8 cellular contexts compared by ENCODE assay signal in the genomic region with DNA sequence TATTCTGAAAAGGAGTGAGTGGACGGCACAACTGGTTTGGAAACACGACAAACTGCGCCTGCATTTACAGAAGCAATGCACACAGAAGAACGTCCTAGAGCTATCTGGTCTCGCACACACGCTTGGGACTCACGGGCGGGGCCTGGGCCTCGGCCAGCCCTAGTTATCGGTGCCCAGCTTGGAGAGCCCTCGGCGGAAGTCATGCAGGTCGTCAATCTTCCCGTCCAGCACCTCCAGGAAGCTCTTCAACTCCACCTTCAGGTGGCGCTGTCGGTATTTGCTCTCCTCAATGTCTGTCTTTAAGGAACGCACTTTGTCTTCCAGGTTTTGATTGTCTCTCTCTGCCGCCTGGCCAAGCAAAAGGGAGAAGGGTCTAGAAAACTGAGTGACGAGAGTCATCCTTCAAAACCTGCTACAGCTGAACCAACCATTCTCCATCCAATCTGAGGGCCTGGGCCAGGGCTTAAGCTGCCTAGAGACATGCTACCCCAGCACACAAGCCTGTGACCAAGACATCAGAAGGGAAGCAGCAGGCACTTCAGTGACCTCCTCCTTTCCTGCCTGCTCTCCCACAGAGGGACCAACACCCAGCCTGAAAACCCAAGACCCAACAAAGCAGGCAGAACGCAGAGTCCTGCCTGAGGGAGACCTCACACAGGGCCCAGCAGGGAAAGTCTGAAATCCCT. TPM values are rescaled to one million over a fixed set of nuclear protein-coding genes. Genes with fewer than 3 reads are reported as not detected.
DNase-seq lines count a peak whose midpoint lies in the region; ATAC-seq and TF ChIP-seq lines count a peak whose summit lies in the region.

No MANE protein-coding gene starts in this region.

- peak; percentile 72 for TF ChIP-seq CTCF in AG09309 (IDR thresholded peaks at IDR 0.05; ENCODE audit: control insufficient read depth, insufficient read depth, low read depth, low read length, missing control alignments)
- peak; percentile 72 for TF ChIP-seq CTCF in chondrocyte (IDR thresholded peaks at IDR 0.05)

- no peaks in the 10 kb centered on the region for H3K36me3 Mint-ChIP-seq in T-helper 1 cell treated with Interleukin-12 subunit alpha and Interleukin-12 subunit beta and Interleukin-4 antibody, amounts not matched to agents 30 μg/mL and 1 μg/mL, for 36 hours (ENCODE audit: low read depth)
- no peaks in the 10 kb centered on the region for H3K36me3 Mint-ChIP-seq in chondrocyte (ENCODE audit: low read depth)

- peaks cover 26% of the 10 kb centered on the region for H3K27me3 Mint-ChIP-seq in T-helper 1 cell treated with Interleukin-12 subunit alpha and Interleukin-12 subunit beta and Interleukin-4 antibody, amounts not matched to agents 30 μg/mL and 1 μg/mL, for 36 hours (ENCODE audit: low read depth)
- no peaks in the 10 kb centered on the region for H3K27me3 Mint-ChIP-seq in chondrocyte (ENCODE audit: low read depth)

- H3K4me3 Mint-ChIP-seq in T-helper 1 cell treated with Interleukin-12 subunit alpha and Interleukin-12 subunit beta and Interleukin-4 antibody, amounts not matched to agents 30 μg/mL and 1 μg/mL, for 36 hours = no peak overlapping the region
- H3K4me3 Mint-ChIP-seq in chondrocyte (ENCODE audit: unreplicated experiment) = no peak overlapping the region

- H3K27ac Mint-ChIP-seq in T-helper 1 cell treated with Interleukin-12 subunit alpha and Interleukin-12 subunit beta and Interleukin-4 antibody, amounts not matched to agents 30 μg/mL and 1 μg/mL, for 36 hours = peak overlapping the region; percentile 57
- H3K27ac Mint-ChIP-seq in chondrocyte (ENCODE audit: unreplicated experiment) = no peak overlapping the region

- peaks cover 13% of the 10 kb centered on the region for H3K4me1 Mint-ChIP-seq in T-helper 1 cell treated with Interleukin-12 subunit alpha and Interleukin-12 subunit beta and Interleukin-4 antibody, amounts not matched to agents 30 μg/mL and 1 μg/mL, for 36 hours (ENCODE audit: low read depth)
- H3K4me1 Mint-ChIP-seq in chondrocyte (ENCODE audit: low read depth) = peaks cover 1% of the 10 kb centered on the region

- DNase-seq in AG09309 (ENCODE audit: low read depth) (peak; percentile 55), MV-4-11 (lab: John Stamatoyannopoulos, UW) (peak; percentile 87), chondrocyte (ENCODE audit: low spot score) (no peak), kidney tubule cell (ENCODE audit: low spot score) (peak; percentile 86)
- DNase-seq in stimulated activated CD4-positive, alpha-beta T cell treated with anti-CD3 and anti-CD28 coated beads, Interleukin-2, amount 100 ng/mL, for 24 hours = peak; percentile 33 to 60

- no peaks in the 10 kb centered on the region for H3K9me3 Mint-ChIP-seq in T-helper 1 cell treated with Interleukin-12 subunit alpha and Interleukin-12 subunit beta and Interleukin-4 antibody, amounts not matched to agents 30 μg/mL and 1 μg/mL, for 36 hours
- H3K9me3 Mint-ChIP-seq in chondrocyte (ENCODE audit: low read depth) = no peaks in the 10 kb centered on the region

- H3K4me3 ChIP-seq in AG09309 (ENCODE audit: control insufficient read depth, low read depth, low read length) = no peak overlapping the region

- ATAC-seq in GM18861 (IDR thresholded peaks at IDR 0.05; ENCODE audit: unreplicated experiment) (peak; percentile 71), HG03520 (IDR thresholded peaks at IDR 0.05; ENCODE audit: unreplicated experiment) (no peak)

RNA-seq across cellular contexts. Expression of gene WHAMM, which starts 40.3 kb away (rescaled TPM):
- total RNA-seq in chondrocyte = 6.4 to 10.0 TPM (median 9.1 TPM) in 3 replicates

RNA-seq across cellular contexts. Expression of gene FSD2, which starts 43.8 kb away (rescaled TPM):
- total RNA-seq in chondrocyte = not detected in 3 replicates
